ENCODE assay signal across 1 cellular context in the genomic region with DNA sequence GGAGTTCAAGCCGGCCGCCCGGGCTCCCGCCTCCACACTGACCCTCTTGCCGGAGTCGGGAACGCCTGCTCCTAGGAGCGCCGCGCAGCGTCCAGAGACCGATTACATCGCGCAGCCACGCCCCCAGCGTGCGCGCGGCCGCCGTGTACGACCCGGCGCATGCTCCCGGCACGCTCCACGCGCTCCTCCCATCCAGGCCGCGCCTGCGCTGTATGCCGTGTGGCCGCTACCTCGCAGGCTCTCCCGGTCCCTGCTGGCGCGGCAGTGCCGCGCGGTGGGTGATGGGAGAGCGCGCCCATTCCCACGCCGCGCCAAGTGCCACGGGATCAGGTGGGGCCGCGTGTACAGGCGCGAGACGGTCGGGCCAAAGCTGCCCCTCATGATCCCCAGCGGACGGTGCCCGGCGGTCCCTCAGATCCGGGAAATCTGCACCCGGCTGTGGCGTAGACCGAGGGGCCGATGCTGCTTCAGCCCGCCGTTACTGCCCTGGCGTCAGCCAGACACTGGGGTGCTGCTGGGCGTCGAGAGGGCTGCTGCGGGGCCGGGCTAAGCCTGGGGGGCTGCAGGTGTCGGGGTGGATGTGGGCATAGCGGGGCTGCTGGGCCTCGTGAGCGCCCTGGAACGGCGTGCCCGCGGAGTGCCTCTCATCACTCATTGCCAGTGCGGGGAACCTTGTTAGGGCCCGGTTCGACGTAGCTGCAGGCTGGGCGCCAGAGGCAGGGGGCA.
TF ChIP-seq lines count a peak whose summit lies in the region.

A gene with protein sequence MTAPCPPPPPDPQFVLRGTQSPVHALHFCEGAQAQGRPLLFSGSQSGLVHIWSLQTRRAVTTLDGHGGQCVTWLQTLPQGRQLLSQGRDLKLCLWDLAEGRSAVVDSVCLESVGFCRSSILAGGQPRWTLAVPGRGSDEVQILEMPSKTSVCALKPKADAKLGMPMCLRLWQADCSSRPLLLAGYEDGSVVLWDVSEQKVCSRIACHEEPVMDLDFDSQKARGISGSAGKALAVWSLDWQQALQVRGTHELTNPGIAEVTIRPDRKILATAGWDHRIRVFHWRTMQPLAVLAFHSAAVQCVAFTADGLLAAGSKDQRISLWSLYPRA (minus strand): TSS at position 97 of the 726 bp plus-strand sequence. CDS start 33,519 bp downstream, outside the sequence.
A gene with protein sequence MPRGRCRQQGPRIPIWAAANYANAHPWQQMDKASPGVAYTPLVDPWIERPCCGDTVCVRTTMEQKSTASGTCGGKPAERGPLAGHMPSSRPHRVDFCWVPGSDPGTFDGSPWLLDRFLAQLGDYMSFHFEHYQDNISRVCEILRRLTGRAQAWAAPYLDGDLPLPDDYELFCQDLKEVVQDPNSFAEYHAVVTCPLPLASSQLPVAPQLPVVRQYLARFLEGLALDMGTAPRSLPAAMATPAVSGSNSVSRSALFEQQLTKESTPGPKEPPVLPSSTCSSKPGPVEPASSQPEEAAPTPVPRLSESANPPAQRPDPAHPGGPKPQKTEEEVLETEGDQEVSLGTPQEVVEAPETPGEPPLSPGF (minus strand): TSS at position 97 of the 726 bp plus-strand sequence. CDS start 2,613 bp downstream, outside the sequence.

TF ChIP-seq in K562, 482 proteins besides CTCF, POLR2A, EP300 and RAD21 (continued from another document and continues in another):
- TF ChIP-seq, protein P1, sequence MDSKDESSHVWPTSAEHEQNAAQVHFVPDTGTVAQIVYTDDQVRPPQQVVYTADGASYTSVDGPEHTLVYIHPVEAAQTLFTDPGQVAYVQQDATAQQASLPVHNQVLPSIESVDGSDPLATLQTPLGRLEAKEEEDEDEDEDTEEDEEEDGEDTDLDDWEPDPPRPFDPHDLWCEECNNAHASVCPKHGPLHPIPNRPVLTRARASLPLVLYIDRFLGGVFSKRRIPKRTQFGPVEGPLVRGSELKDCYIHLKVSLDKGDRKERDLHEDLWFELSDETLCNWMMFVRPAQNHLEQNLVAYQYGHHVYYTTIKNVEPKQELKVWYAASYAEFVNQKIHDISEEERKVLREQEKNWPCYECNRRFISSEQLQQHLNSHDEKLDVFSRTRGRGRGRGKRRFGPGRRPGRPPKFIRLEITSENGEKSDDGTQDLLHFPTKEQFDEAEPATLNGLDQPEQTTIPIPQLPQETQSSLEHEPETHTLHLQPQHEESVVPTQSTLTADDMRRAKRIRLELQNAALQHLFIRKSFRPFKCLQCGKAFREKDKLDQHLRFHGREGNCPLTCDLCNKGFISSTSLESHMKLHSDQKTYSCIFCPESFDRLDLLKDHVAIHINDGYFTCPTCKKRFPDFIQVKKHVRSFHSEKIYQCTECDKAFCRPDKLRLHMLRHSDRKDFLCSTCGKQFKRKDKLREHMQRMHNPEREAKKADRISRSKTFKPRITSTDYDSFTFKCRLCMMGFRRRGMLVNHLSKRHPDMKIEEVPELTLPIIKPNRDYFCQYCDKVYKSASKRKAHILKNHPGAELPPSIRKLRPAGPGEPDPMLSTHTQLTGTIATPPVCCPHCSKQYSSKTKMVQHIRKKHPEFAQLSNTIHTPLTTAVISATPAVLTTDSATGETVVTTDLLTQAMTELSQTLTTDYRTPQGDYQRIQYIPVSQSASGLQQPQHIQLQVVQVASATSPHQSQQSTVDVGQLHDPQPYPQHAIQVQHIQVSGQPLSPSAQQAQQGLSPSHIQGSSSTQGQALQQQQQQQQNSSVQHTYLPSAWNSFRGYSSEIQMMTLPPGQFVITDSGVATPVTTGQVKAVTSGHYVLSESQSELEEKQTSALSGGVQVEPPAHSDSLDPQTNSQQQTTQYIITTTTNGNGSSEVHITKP (IDR thresholded peaks at IDR 0.05; ENCODE audit: partially characterized antibody): no peak
- TF ChIP-seq BHLHE40 (IDR thresholded peaks at IDR 0.05; ENCODE audit: low read length) (peak; percentile 95), NR4A1 (CRISPR knock-in tag; IDR thresholded peaks at IDR 0.05) (peak; percentile 3; the same call in 1 of the 2 replicates), NR4A1 (tag; IDR thresholded peaks at IDR 0.05) (peak; percentile 94), ZNF212 (CRISPR knock-in tag; IDR thresholded peaks at IDR 0.05) (peak; percentile 9; the same call in 1 of the 2 replicates), MYBL2 (IDR thresholded peaks at IDR 0.05; ENCODE audit: low read depth) (no peak), MYBL2 (CRISPR knock-in tag; IDR thresholded peaks at IDR 0.05; ENCODE audit: borderline replicate concordance) (no peak), EGR1 (conservative IDR thresholded peaks at IDR 0.05) (no peak), C11orf30 (IDR thresholded peaks at IDR 0.05; ENCODE audit: low read depth) (no peak), ZNF668 (CRISPR knock-in tag; IDR thresholded peaks at IDR 0.05) (no peak), BRD4 (IDR thresholded peaks at IDR 0.05) (peak; percentile 91; the same call in 1 of the 2 replicates), WHSC1 (IDR thresholded peaks at IDR 0.05; ENCODE audit: low read length) (peak; percentile 95), DNMT1 (IDR thresholded peaks at IDR 0.05) (no peak), FOXA1 (IDR thresholded peaks at IDR 0.05; ENCODE audit: borderline replicate concordance) (no peak), XRCC3 (IDR thresholded peaks at IDR 0.05) (no peak), GATA2 (CRISPR knock-in tag; IDR thresholded peaks at IDR 0.05) (no peak), LEF1 (IDR thresholded peaks at IDR 0.05) (no peak), ZNF143 (CRISPR knock-in tag; IDR thresholded peaks at IDR 0.05) (no peak), KHSRP (IDR thresholded peaks at IDR 0.05) (no peak), HDAC6 (IDR thresholded peaks at IDR 0.05; ENCODE audit: low read depth, low read length) (peak; percentile 92; the same call in 1 of the 2 replicates), DMBX1 (CRISPR knock-in tag; IDR thresholded peaks at IDR 0.05; ENCODE audit: borderline replicate concordance) (peak; percentile 27; the same call in 1 of the 2 replicates), ZBTB17 (CRISPR knock-in tag; IDR thresholded peaks at IDR 0.05) (peak; percentile 86), GTF2F1 (IDR thresholded peaks at IDR 0.05; ENCODE audit: low read depth, low read length) (peak; percentile 94), FOS (IDR thresholded peaks at IDR 0.05; ENCODE audit: extremely low read depth, insufficient read length) (no peak), NCOR1 (IDR thresholded peaks at IDR 0.05) (no peak), TAF9B (IDR thresholded peaks at IDR 0.05; ENCODE audit: partially characterized antibody) (no peak), PURB (CRISPR knock-in tag; IDR thresholded peaks at IDR 0.05; ENCODE audit: low read depth) (no peak), MTA3 (IDR thresholded peaks at IDR 0.05; ENCODE audit: borderline replicate concordance) (no peak), FOXK1 (CRISPR knock-in tag; IDR thresholded peaks at IDR 0.05; ENCODE audit: borderline replicate concordance) (no peak), COPS2 (conservative IDR thresholded peaks at IDR 0.05) (no peak), ZNF140 (CRISPR knock-in tag; IDR thresholded peaks at IDR 0.05) (no peak), ETV6 (IDR thresholded peaks at IDR 0.05; ENCODE audit: borderline replicate concordance in 1 of 2, low read depth in 2 of 2, low read length in 1 of 2) (peak in 1 of 2 experiments; percentile 12; a peak in 1 of 4 replicates), ETV6 (CRISPR knock-in tag; IDR thresholded peaks at IDR 0.05; ENCODE audit: borderline replicate concordance) (no peak), TCF7L2 (IDR thresholded peaks at IDR 0.05; ENCODE audit: low read depth, low read length) (no peak; the same call in 1 of the 2 replicates), ZNF253 (CRISPR knock-in tag; conservative IDR thresholded peaks at IDR 0.05) (peak; percentile 87), KDM5B (IDR thresholded peaks at IDR 0.05; ENCODE audit: insufficient replicate concordance, low read depth, low read length) (peak; percentile 99), CREB1 (IDR thresholded peaks at IDR 0.05) (no peak), CREB1 (CRISPR knock-in tag; IDR thresholded peaks at IDR 0.05) (no peak), ZNF23 (CRISPR knock-in tag; IDR thresholded peaks at IDR 0.05) (no peak), NEUROD1 (IDR thresholded peaks at IDR 0.05; ENCODE audit: borderline replicate concordance, low read depth, low read length, partially characterized antibody) (peak; percentile 76), HNRNPL (IDR thresholded peaks at IDR 0.05; ENCODE audit: low read depth, low read length) (peak; percentile 98), ZNF766 (CRISPR knock-in tag; conservative IDR thresholded peaks at IDR 0.05) (no peak), SETDB1 (IDR thresholded peaks at IDR 0.05; ENCODE audit: low read length) (peak; percentile 100), BCL6 (CRISPR knock-in tag; IDR thresholded peaks at IDR 0.05) (no peak), ZNF644 (tag; IDR thresholded peaks at IDR 0.05; ENCODE audit: low read depth) (no peak)
- TF ChIP-seq, protein P2, sequence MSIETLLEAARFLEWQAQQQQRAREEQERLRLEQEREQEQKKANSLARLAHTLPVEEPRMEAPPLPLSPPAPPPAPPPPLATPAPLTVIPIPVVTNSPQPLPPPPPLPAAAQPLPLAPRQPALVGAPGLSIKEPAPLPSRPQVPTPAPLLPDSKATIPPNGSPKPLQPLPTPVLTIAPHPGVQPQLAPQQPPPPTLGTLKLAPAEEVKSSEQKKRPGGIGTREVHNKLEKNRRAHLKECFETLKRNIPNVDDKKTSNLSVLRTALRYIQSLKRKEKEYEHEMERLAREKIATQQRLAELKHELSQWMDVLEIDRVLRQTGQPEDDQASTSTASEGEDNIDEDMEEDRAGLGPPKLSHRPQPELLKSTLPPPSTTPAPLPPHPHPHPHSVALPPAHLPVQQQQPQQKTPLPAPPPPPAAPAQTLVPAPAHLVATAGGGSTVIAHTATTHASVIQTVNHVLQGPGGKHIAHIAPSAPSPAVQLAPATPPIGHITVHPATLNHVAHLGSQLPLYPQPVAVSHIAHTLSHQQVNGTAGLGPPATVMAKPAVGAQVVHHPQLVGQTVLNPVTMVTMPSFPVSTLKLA (conservative IDR thresholded peaks at IDR 0.05): no peak
- TF ChIP-seq, protein P3, sequence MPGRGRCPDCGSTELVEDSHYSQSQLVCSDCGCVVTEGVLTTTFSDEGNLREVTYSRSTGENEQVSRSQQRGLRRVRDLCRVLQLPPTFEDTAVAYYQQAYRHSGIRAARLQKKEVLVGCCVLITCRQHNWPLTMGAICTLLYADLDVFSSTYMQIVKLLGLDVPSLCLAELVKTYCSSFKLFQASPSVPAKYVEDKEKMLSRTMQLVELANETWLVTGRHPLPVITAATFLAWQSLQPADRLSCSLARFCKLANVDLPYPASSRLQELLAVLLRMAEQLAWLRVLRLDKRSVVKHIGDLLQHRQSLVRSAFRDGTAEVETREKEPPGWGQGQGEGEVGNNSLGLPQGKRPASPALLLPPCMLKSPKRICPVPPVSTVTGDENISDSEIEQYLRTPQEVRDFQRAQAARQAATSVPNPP (IDR thresholded peaks at IDR 0.05; ENCODE audit: borderline replicate concordance, insufficient read depth, insufficient read length): no peak
- TF ChIP-seq, protein P4, sequence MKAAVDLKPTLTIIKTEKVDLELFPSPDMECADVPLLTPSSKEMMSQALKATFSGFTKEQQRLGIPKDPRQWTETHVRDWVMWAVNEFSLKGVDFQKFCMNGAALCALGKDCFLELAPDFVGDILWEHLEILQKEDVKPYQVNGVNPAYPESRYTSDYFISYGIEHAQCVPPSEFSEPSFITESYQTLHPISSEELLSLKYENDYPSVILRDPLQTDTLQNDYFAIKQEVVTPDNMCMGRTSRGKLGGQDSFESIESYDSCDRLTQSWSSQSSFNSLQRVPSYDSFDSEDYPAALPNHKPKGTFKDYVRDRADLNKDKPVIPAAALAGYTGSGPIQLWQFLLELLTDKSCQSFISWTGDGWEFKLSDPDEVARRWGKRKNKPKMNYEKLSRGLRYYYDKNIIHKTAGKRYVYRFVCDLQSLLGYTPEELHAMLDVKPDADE (conservative IDR thresholded peaks at IDR 0.05; ENCODE audit: control insufficient read depth, low read depth, low read length): no peak
- TF ChIP-seq, protein P5, sequence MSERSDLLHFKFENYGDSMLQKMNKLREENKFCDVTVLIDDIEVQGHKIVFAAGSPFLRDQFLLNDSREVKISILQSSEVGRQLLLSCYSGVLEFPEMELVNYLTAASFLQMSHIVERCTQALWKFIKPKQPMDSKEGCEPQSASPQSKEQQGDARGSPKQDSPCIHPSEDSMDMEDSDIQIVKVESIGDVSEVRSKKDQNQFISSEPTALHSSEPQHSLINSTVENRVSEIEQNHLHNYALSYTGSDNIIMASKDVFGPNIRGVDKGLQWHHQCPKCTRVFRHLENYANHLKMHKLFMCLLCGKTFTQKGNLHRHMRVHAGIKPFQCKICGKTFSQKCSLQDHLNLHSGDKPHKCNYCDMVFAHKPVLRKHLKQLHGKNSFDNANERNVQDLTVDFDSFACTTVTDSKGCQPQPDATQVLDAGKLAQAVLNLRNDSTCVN (CRISPR knock-in tag; IDR thresholded peaks at IDR 0.05): peak; percentile 67
- TF ChIP-seq, protein P6, sequence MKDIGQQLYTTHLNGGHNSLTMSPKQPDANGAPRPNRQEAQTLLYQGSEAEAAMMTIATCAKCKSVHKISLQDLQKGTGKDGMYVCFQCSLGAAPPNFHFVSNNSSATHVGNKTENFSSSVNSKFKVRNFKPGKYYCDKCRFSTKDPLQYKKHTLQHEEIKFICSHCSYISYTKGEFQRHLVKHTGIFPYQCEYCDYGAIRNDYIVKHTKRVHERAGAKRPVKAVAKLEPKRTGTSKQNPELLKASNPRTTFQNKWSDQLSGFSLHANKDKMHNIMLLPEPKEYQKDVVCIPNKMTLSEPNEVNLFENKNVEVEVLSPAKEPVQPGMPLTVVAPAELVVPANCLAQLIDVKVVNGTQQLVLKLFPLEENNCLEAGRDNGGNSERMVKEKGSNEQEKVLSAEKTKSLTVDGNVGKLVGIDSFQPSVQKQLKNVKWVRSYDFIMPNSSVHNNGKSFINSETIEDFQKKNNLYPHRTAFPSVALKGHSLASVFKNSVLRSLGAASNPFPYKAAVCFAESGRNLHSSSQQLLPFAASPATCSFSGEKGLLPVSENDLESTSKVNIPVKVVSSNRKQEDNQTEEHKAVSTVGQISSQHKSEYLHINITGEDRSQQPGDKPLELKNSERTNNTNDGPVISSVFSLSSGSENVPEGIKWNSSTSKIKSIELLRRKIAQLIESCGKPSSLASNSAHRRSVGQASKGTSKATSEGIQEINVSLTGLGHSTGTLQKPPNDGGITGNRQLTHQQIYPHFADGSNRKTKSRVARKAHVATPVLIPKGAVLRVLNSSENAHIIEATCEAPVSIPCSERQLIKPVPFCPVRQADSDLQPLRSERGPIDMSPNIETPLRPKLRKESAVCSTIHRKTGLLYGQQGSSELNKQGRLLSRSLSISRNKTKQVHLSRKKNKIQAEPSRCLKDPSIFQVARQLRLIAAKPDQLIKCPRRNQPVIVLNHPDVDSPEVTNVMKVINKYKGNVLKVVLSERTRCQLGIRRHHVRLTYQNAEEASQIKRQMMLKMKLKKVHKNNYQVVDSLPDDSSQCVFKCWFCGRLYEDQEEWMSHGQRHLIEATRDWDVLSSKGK (CRISPR knock-in tag; IDR thresholded peaks at IDR 0.05): no peak
- TF ChIP-seq, protein P7, sequence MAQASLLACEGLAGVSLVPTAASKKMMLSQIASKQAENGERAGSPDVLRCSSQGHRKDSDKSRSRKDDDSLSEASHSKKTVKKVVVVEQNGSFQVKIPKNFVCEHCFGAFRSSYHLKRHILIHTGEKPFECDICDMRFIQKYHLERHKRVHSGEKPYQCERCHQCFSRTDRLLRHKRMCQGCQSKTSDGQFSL (CRISPR knock-in tag; IDR thresholded peaks at IDR 0.05): no peak
- TF ChIP-seq, protein P7 (tag; IDR thresholded peaks at IDR 0.05): peak in 1 of 2 experiments; percentile 73; a peak in 2 of 4 replicates
